In the genomic region with DNA sequence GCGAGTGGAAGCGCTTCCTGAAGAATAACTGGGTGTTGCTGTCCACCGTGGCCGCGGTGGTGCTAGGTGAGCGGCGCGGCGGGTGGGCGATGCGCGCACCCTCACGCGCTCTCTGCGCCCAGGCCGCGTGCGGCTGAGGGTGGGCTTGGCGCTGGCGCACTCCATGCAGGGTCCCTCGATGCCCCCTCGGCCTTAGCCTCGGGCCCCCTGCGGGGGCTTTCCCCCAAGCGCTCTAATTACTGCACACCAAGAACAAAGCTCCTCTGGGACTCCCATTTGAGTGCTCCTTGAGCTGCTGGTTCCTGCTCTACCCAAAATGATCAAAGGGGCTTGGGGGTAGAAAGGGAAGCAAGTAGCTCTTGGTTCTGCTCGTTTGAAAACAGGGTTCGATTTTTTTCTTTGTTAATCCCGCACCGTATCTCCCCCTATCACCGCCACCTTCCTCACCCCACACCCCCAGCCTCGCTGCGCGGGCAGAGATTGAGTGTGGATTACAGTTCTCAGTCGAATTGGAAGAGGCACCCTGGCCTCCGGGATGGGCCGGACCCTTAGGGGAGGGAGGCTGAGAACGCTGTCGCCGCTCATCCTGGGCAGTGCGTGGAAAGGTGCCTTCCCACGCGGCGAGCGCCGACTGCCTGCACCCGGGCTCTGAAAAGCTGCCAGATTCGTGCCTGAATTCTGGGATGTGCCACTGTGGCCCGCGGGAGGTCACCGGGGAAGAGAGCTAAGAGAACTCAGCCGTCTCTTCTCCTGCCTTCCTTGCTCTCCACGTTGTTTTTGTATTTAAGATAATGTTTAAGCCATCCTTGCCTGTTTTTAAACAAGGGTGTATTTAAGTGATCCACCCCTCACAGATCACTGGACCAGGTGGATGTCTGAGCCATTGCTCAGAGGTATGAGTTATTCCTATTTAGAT, we compare ENCODE assay signal across 8 cellular contexts. TPM values are rescaled to one million over a fixed set of nuclear protein-coding genes. Genes with fewer than 3 reads are reported as not detected.
DNase-seq lines count a peak whose midpoint lies in the region; ATAC-seq and TF ChIP-seq lines count a peak whose summit lies in the region.

No MANE protein-coding gene starts in this region.

- DNase-seq in AG09309 (ENCODE audit: low read depth) (no peak), kidney epithelial cell (ENCODE audit: low read depth) (no peak), CD1c-positive myeloid dendritic cell (ENCODE audit: extremely low spot score) (no peak), dedifferentiated amniotic fluid mesenchymal stem cell (ENCODE audit: extremely low spot score) (no peak)

- peaks cover 27% of the 10 kb centered on the region for H3K4me1 Mint-ChIP-seq in brain

- peak overlapping the region; percentile 51 to 64 for H3K9ac ChIP-seq in stomach smooth muscle (ENCODE audit: low read length in 2 of 2)

- peaks cover 29% of the 10 kb centered on the region for H3K27me3 Mint-ChIP-seq in brain

- H3K36me3 ChIP-seq in kidney epithelial cell (ENCODE audit: control insufficient read depth, insufficient read depth, low read length) (no peaks in the 10 kb centered on the region), stomach smooth muscle (ENCODE audit: control insufficient read depth in 2 of 2, insufficient read depth in 2 of 2, low read length in 2 of 2) (no peaks in the 10 kb centered on the region)

- peaks cover 13% of the 10 kb centered on the region for H3K4me1 ChIP-seq in stomach smooth muscle (ENCODE audit: control insufficient read depth, insufficient read depth, low read length)

- peaks cover 7% of the 10 kb centered on the region for H3K36me3 Mint-ChIP-seq in brain

- TF ChIP-seq CTCF in AG09309 (IDR thresholded peaks at IDR 0.05; ENCODE audit: control insufficient read depth, insufficient read depth, low read depth, low read length, missing control alignments) (no peak), brain (conservative IDR thresholded peaks at IDR 0.05) (no peak), kidney epithelial cell (IDR thresholded peaks at IDR 0.05; ENCODE audit: insufficient read depth, low read length, poor library complexity, severe bottlenecking) (no peak)

- H3K4me3 Mint-ChIP-seq in brain, result peak overlapping the region; percentile 92 to 96 (median 96)

- no peaks in the 10 kb centered on the region for H3K27me3 ChIP-seq in kidney epithelial cell (ENCODE audit: control insufficient read depth, insufficient read depth, low read length)
- no peaks in the 10 kb centered on the region for H3K27me3 ChIP-seq in stomach smooth muscle (ENCODE audit: control insufficient read depth in 1 of 2, insufficient read depth in 2 of 2, low read length in 2 of 2)

- H3K27ac ChIP-seq in stomach smooth muscle (ENCODE audit: low read length), result peak overlapping the region; percentile 66

- H3K4me3 ChIP-seq in AG09309 (ENCODE audit: control insufficient read depth, low read depth, low read length) (peak overlapping the region; percentile 78), kidney epithelial cell (ENCODE audit: low read depth, low read length) (peak overlapping the region; percentile 88), stomach smooth muscle (ENCODE audit: low read length in 2 of 2) (peak overlapping the region; percentile 82 to 90)

- peak; percentile 6 for ATAC-seq in GM18907 (IDR thresholded peaks at IDR 0.05; ENCODE audit: unreplicated experiment)
- peak; percentile 4 for ATAC-seq in HG03378 (IDR thresholded peaks at IDR 0.05; ENCODE audit: unreplicated experiment)

- no peaks in the 10 kb centered on the region for H3K9me3 ChIP-seq in stomach smooth muscle (ENCODE audit: control insufficient read depth in 2 of 2, low read length in 2 of 2)

- peak overlapping the region; percentile 80 to 93 (median 90) for H3K27ac Mint-ChIP-seq in brain

- H3K9me3 Mint-ChIP-seq in brain, result peaks cover 0 to 5% (median 0%) of the 10 kb centered on the region in 5 experiments

RNA-seq across cellular contexts. Expression of a gene that starts 0.7 kb away (rescaled TPM):
- 4.6 TPM for polyA plus RNA-seq in brain (ENCODE audit: insufficient read depth, low read depth, low replicate concordance)
- total RNA-seq in kidney epithelial cell, result 4.7 and 6.1 TPM in 2 replicates
